8 cellular contexts compared by ENCODE assay signal in genomic region chr1:31760901-31761470, GRCh38. TPM values are rescaled to one million over a fixed set of nuclear protein-coding genes. Genes with fewer than 3 reads are reported as not detected.
DNase-seq lines count a peak whose midpoint lies in the region; ATAC-seq, FAIRE-seq and TF ChIP-seq lines count a peak whose summit lies in the region.

No MANE protein-coding gene starts in this region.

- peaks cover 16% of the 10 kb centered on the region for H3K27me3 Mint-ChIP-seq in stimulated activated memory B cell treated with anti-CD40 and anti-IgM and Interleukin-4, amounts not matched to agents 10 μg/mL and 1 μg/mL and 100 μg/mL, for 72 hours

- TF ChIP-seq EP300 in H1 (IDR thresholded peaks at IDR 0.05; ENCODE audit: borderline replicate concordance in 1 of 2, low read depth in 2 of 2, low read length in 2 of 2): no peak

- in situ Hi-C loops in GM13977 (cut with MboI; ENCODE audit: low pct_unique_long_range_greater_than_20kb, low sequenced_read_pairs, unreplicated experiment): no loop called here

- peak overlapping the region; percentile 36 for H3K27ac Mint-ChIP-seq in stimulated activated memory B cell treated with anti-CD40 and anti-IgM and Interleukin-4, amounts not matched to agents 10 μg/mL and 1 μg/mL and 100 μg/mL, for 72 hours

- H3K27ac ChIP-seq in H1 (ENCODE audit: low read depth, low read length): no peak overlapping the region

- H3K36me3 Mint-ChIP-seq in stimulated activated memory B cell treated with anti-CD40 and anti-IgM and Interleukin-4, amounts not matched to agents 10 μg/mL and 1 μg/mL and 100 μg/mL, for 72 hours: no peaks in the 10 kb centered on the region

- H3K79me1 ChIP-seq in H1 (ENCODE audit: low read depth, low read length): peaks cover 3% of the 10 kb centered on the region

- H3K14ac ChIP-seq in H1 (ENCODE audit: insufficient read length): no peak overlapping the region

- no peaks in the 10 kb centered on the region for H3K9me3 ChIP-seq in H1 (ENCODE audit: insufficient read depth in 2 of 2, low read depth in 1 of 2, low read length in 1 of 2)

- H4K5ac ChIP-seq in H1 (ENCODE audit: insufficient read length, low read depth, low read length): no peak overlapping the region

- H3K79me2 ChIP-seq in H1 (ENCODE audit: control insufficient read depth in 1 of 2, insufficient read depth in 2 of 2, low read length in 2 of 2): peaks cover 0 to 4% of the 10 kb centered on the region in 2 experiments; a peak in 1 of 4 replicates

- H2BK20ac ChIP-seq in H1 (ENCODE audit: low read length): no peak overlapping the region

- H3K9ac ChIP-seq in H1 (replicated peaks in 1 of 4; ENCODE audit: extremely low read depth in 1 of 4, low read depth in 3 of 4, low read length in 3 of 4): peak overlapping the region in 2 of 4 experiments; percentile 56 to 62; a peak in 2 of 7 replicates

- H3K36me3 ChIP-seq in H1 (ENCODE audit: control insufficient read depth in 2 of 4, insufficient read depth in 4 of 4, low read length in 3 of 4): no peaks in the 10 kb centered on the region

- no peak overlapping the region for H2BK12ac ChIP-seq in H1 (ENCODE audit: low read depth, low read length)

- H3K18ac ChIP-seq in H1 (ENCODE audit: extremely low read depth, low read length): peak overlapping the region; percentile 86; the same call in 1 of the 2 replicates

- peak overlapping the region; percentile 66; the same call in 1 of the 2 replicates for H2BK5ac ChIP-seq in H1 (ENCODE audit: low read depth, low read length)

- H3K4me2 ChIP-seq in H1 (ENCODE audit: insufficient read depth in 1 of 2, low read depth in 2 of 2, low read length in 2 of 2): peak overlapping the region; percentile 78 to 86

- no peak overlapping the region for H2AK5ac ChIP-seq in H1 (ENCODE audit: low read depth, low read length)

- peak overlapping the region; percentile 59 for H3K4me3 Mint-ChIP-seq in stimulated activated memory B cell treated with anti-CD40 and anti-IgM and Interleukin-4, amounts not matched to agents 10 μg/mL and 1 μg/mL and 100 μg/mL, for 72 hours

- CTCF ChIA-PET in H1 (lab: Charles Lee; ENCODE audit: partially characterized antibody): interaction anchor here (0.6 to 14.0 kb wide), 21 partner anchors 8 to 180 kb away, joined by 3 to 206 read pairs (median 4); no protein-coding TSS in a partner anchor

- WGBS in H1 (ENCODE audit: extremely low coverage in 1 of 2, insufficient coverage in 1 of 2, insufficient read length in 1 of 2, insufficient replicate concordance in 2 of 2, low coverage in 1 of 2, low lambda C conversion rate in 2 of 2, missing lambda C conversion rate in 1 of 2), 2 experiments: 5% methylated on average over 10 of the region's 27 CpGs; no CpG with 5 or more reads in 1 of the 2 experiments

- H3K4ac ChIP-seq in H1 (replicated peaks; ENCODE audit: insufficient read length, low read depth, low read length): no peak overlapping the region

- H3K4me1 ChIP-seq in H1 (replicated peaks in 1 of 4; ENCODE audit: control insufficient read depth in 3 of 4, insufficient read depth in 4 of 4, low read length in 3 of 4): peaks cover 24 to 49% (median 31%) of the 10 kb centered on the region in 4 experiments

- TF ChIP-seq CTCF in GM13977 (IDR thresholded peaks at IDR 0.05; ENCODE audit: extremely low read depth, insufficient read depth, missing control alignments): no peak
- peak in 2 of 3 experiments; percentile 7 to 18; a peak in 1 of 4 replicates for TF ChIP-seq CTCF in H1 (IDR thresholded peaks at IDR 0.05; ENCODE audit: control extremely low read depth in 1 of 3, insufficient read depth in 1 of 3, low read depth in 1 of 3, low read length in 3 of 3)

- no peak overlapping the region; the same call in 1 of the 2 replicates for H4K8ac ChIP-seq in H1 (ENCODE audit: extremely low read depth, insufficient read depth, low read length)

- peak overlapping the region; percentile 67 to 77 (median 72) for H3K4me3 ChIP-seq in H1 (ENCODE audit: extremely low read depth in 1 of 4, insufficient read depth in 2 of 4, low read depth in 3 of 4, low read length in 4 of 4)

- no peak for FAIRE-seq in H1 (lab: Jason Lieb, UNC)

- no peak overlapping the region for H2BK120ac ChIP-seq in H1 (replicated peaks; ENCODE audit: low read depth, low read length)

- H2AFZ ChIP-seq in H1 (ENCODE audit: low read length): 0 out of 2 replicates have a peak overlapping the region, but pooled peaks have one; percentile 7

- H3K23ac ChIP-seq in H1 (ENCODE audit: insufficient read length): no peak overlapping the region

- H3K4me1 Mint-ChIP-seq in stimulated activated memory B cell treated with anti-CD40 and anti-IgM and Interleukin-4, amounts not matched to agents 10 μg/mL and 1 μg/mL and 100 μg/mL, for 72 hours: peaks cover 32% of the 10 kb centered on the region

- peaks cover 17% of the 10 kb centered on the region for H3K23me2 ChIP-seq in H1 (ENCODE audit: low read depth, low read length)

- peak; percentile 89 for DNase-seq in GM13977 (ENCODE audit: low spot score)
- DNase-seq in NCI-H2227 treated with DMSO at 0.1 percent for 48 hours (lab: John Stamatoyannopoulos, UW): peak; percentile 38
- peak; percentile 75 for DNase-seq in activated CD8-positive, alpha-beta memory T cell treated with anti-CD3 and anti-CD28 coated beads for 24 hours
- DNase-seq in H1 (ENCODE audit: low read depth in 1 of 2, low spot score in 2 of 2): peak in 1 of 2 experiments; percentile 85
- DNase-seq in midbrain (lab: John Stamatoyannopoulos, UW): peak; percentile 39

- H3K9me3 Mint-ChIP-seq in stimulated activated memory B cell treated with anti-CD40 and anti-IgM and Interleukin-4, amounts not matched to agents 10 μg/mL and 1 μg/mL and 100 μg/mL, for 72 hours: no peaks in the 10 kb centered on the region

- TF ChIP-seq POLR2A in H1 (IDR thresholded peaks at IDR 0.05; ENCODE audit: control extremely low read depth in 1 of 2, low read depth in 2 of 2, low read length in 2 of 2): no peak

- H4K91ac ChIP-seq in H1 (replicated peaks; ENCODE audit: insufficient read length, low read length): no peak overlapping the region

- peak; percentile 67 for ATAC-seq in stimulated activated memory B cell treated with anti-CD40 and anti-IgM and Interleukin-4, amounts not matched to agents 10 μg/mL and 1 μg/mL and 100 μg/mL, for 72 hours
- ATAC-seq in GM21390 (IDR thresholded peaks at IDR 0.05; ENCODE audit: unreplicated experiment) (no peak), GM21576 (IDR thresholded peaks at IDR 0.05; ENCODE audit: unreplicated experiment) (no peak)

- peak overlapping the region; percentile 73 for H3K56ac ChIP-seq in H1 (replicated peaks; ENCODE audit: insufficient read length, low read depth, low read length)

- peaks cover 4 to 15% of the 10 kb centered on the region in 2 experiments for H4K20me1 ChIP-seq in H1 (replicated peaks in 1 of 2; ENCODE audit: control insufficient read depth in 1 of 2, insufficient read depth in 2 of 2, low read length in 2 of 2)

- POLR2A ChIA-PET in H1 (lab: Charles Lee; ENCODE audit: partially characterized antibody): interaction anchor here (0.8 to 2.5 kb wide), 12 partner anchors 9 to 312 kb away, joined by 3 to 10 read pairs (median 4); partner anchors contain the start of gene TMEM39B

- H3K27me3 ChIP-seq in H1 (replicated peaks in 1 of 4; ENCODE audit: control insufficient read depth in 3 of 4, extremely low read depth in 1 of 4, insufficient read depth in 3 of 4, low read length in 3 of 4): peaks cover 3 to 16% (median 7%) of the 10 kb centered on the region in 4 experiments; a peak in 5 of 7 replicates

- peak overlapping the region; percentile 61; the same call in 1 of the 2 replicates for H2BK15ac ChIP-seq in H1 (ENCODE audit: low read length)

- peak in 1 of 2 experiments; percentile 34; a peak in 1 of 4 replicates for TF ChIP-seq RAD21 in H1 (IDR thresholded peaks at IDR 0.05 in 1 of 2, conservative IDR thresholded peaks at IDR 0.05 in 1 of 2; ENCODE audit: low read depth in 2 of 2, low read length in 2 of 2)

TF ChIP-seq in H1, 55 proteins besides CTCF, POLR2A, EP300 and RAD21 (continues in another document):
- TF ChIP-seq NRF1 (IDR thresholded peaks at IDR 0.05; ENCODE audit: low read depth, low read length) (no peak), TBP (IDR thresholded peaks at IDR 0.05; ENCODE audit: low read depth, low read length) (no peak), PHF8 (conservative IDR thresholded peaks at IDR 0.05; ENCODE audit: low read depth, low read length) (no peak), SP2 (IDR thresholded peaks at IDR 0.05; ENCODE audit: low read length) (no peak), BACH1 (IDR thresholded peaks at IDR 0.05; ENCODE audit: low read length) (no peak), FOSL1 (IDR thresholded peaks at IDR 0.05; ENCODE audit: insufficient read depth, low read depth, low read length) (no peak)

RNA-seq across cellular contexts. Expression of gene ADGRB2, which starts 3.2 kb away (rescaled TPM):
- total RNA-seq in H1 (2021; fragmentation: NEBNext Ultra II Directional; extraction: Animal tissue kit (Norgen Biotek cat#: 25700)): 25.8 and 26.2 TPM in 2 replicates
- 15.6 and 29.0 TPM in 2 replicates for polyA plus RNA-seq in H1 (2011; rRNA removed)
- 20.6 TPM for polyA plus RNA-seq in H1 (2011; cell fraction: cytosol; rRNA removed)
- 126 TPM for polyA plus RNA-seq in H1 (2011; cell fraction: nucleus; rRNA removed)
- 17.3 to 29.1 TPM (median 22.1 TPM) in 4 replicates for polyA plus RNA-seq in H1 (2012, experiment 1 of 2)
- polyA plus RNA-seq in H1 (2012, experiment 2 of 2): 15.4 TPM
- 13.4 TPM for polyA plus RNA-seq in H1 (2013, experiment 1 of 2)
- 13.0 TPM for polyA plus RNA-seq in H1 (2013, experiment 2 of 2)
- 7.5 and 9.4 TPM in 2 replicates for polyA minus RNA-seq in H1 (2011; rRNA and poly(A)+ RNA removed)
- polyA minus RNA-seq in H1 (2011; cell fraction: cytosol; rRNA and poly(A)+ RNA removed): 14.0 TPM
- polyA minus RNA-seq in H1 (2011; cell fraction: nucleus; rRNA and poly(A)+ RNA removed): 22.9 TPM

RNA-seq across cellular contexts. Expression of gene SPOCD1, which starts 54.8 kb away (rescaled TPM):
- total RNA-seq in H1 (2021; fragmentation: NEBNext Ultra II Directional; extraction: Animal tissue kit (Norgen Biotek cat#: 25700)): 1.8 and 2.0 TPM in 2 replicates
- 2.9 and 4.2 TPM in 2 replicates for polyA plus RNA-seq in H1 (2011; rRNA removed)
- polyA plus RNA-seq in H1 (2011; cell fraction: cytosol; rRNA removed): 4.7 TPM
- 13.1 TPM for polyA plus RNA-seq in H1 (2011; cell fraction: nucleus; rRNA removed)
- 1.9 to 2.6 TPM (median 2.1 TPM) in 4 replicates for polyA plus RNA-seq in H1 (2012, experiment 1 of 2)
- 0.84 TPM for polyA plus RNA-seq in H1 (2012, experiment 2 of 2)
- polyA plus RNA-seq in H1 (2013, experiment 1 of 2): 1.4 TPM
- 1.0 TPM for polyA plus RNA-seq in H1 (2013, experiment 2 of 2)
- polyA minus RNA-seq in H1 (2011; rRNA and poly(A)+ RNA removed): 2.2 and 3.0 TPM in 2 replicates
- polyA minus RNA-seq in H1 (2011; cell fraction: cytosol; rRNA and poly(A)+ RNA removed): 1.2 TPM
- 5.6 TPM for polyA minus RNA-seq in H1 (2011; cell fraction: nucleus; rRNA and poly(A)+ RNA removed)

RNA-seq across cellular contexts. Expression of gene COL16A1, which starts 57.2 kb away (rescaled TPM):
- 7.9 and 10.5 TPM in 2 replicates for total RNA-seq in H1 (2021; fragmentation: NEBNext Ultra II Directional; extraction: Animal tissue kit (Norgen Biotek cat#: 25700))
- polyA plus RNA-seq in H1 (2011; rRNA removed): 2.0 and 3.4 TPM in 2 replicates
- polyA plus RNA-seq in H1 (2011; cell fraction: cytosol; rRNA removed): 4.3 TPM
- polyA plus RNA-seq in H1 (2011; cell fraction: nucleus; rRNA removed): 31.3 TPM
- 6.8 to 10.8 TPM (median 7.9 TPM) in 4 replicates for polyA plus RNA-seq in H1 (2012, experiment 1 of 2)
- 2.9 TPM for polyA plus RNA-seq in H1 (2012, experiment 2 of 2)
- 4.2 TPM for polyA plus RNA-seq in H1 (2013, experiment 1 of 2)
- polyA plus RNA-seq in H1 (2013, experiment 2 of 2): 3.6 TPM
- polyA minus RNA-seq in H1 (2011; rRNA and poly(A)+ RNA removed): 3.3 and 4.2 TPM in 2 replicates
- polyA minus RNA-seq in H1 (2011; cell fraction: cytosol; rRNA and poly(A)+ RNA removed): 6.8 TPM
- 8.7 TPM for polyA minus RNA-seq in H1 (2011; cell fraction: nucleus; rRNA and poly(A)+ RNA removed)
